ENCODE assay signal across 9 cellular contexts in the genomic region with DNA sequence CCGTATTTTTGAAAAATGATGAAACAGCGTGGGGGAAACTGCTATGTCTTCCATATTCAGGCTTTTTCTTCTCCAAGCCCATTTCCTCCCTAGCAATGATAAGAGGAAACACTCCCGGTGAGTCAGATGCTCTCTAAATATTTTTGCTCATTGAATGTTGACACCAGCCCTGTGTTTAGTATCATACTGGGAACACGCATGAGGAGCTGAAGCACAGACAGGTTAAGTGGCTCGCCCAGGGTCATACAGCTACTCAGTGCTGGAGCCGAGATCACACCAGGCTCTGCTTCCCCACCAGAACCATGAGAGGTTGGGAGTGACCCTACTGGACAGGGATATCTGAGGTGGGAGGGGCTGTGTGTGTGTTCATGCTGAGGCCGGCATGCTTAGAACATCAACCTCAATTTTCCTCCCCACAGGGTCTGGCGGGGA. TPM values are rescaled to one million over a fixed set of nuclear protein-coding genes. Genes with fewer than 3 reads are reported as not detected.
DNase-seq lines count a peak whose midpoint lies in the region; ATAC-seq and TF ChIP-seq lines count a peak whose summit lies in the region.
"Had no signal": no experiment of that assay in that cellular context is flagged by ENCODE, and none has a peak within 500 bp of the region (broad histone marks: within the 10 kb centered on the region; RNA-seq: fewer than 3 reads in every experiment).

No MANE protein-coding gene starts in this region.

- H3K4me1 ChIP-seq in heart right ventricle, result peaks cover 0 to 33% (median 4%) of the 10 kb centered on the region in 9 donors
- peaks cover 11% of the 10 kb centered on the region for H3K4me1 ChIP-seq in left ventricle myocardium inferior
- peaks cover 6% of the 10 kb centered on the region for H3K4me1 ChIP-seq in upper lobe of right lung
- H3K4me1 ChIP-seq: psoas muscle had no signal

- DNase-seq in heart right ventricle (no peak), left ventricle myocardium inferior (no peak), SW480 (ENCODE audit: low spot score) (peak; percentile 83), glomerular visceral epithelial cell (ENCODE audit: extremely low spot score) (peak; percentile 25), upper lobe of right lung (no peak), NCI-H82 (lab: John Stamatoyannopoulos, UW) (no peak)
- no peak for DNase-seq in NK-92 treated with Interleukin-12 subunit alpha and Interleukin-12 subunit beta, amount 100 ng/mL, for 24 hours (lab: John Stamatoyannopoulos, UW)

- H3K27ac ChIP-seq in heart right ventricle, result peak overlapping the region in 1 of 10 donors; percentile 53
- no peak overlapping the region for H3K27ac ChIP-seq in left ventricle myocardium inferior (replicated peaks)
- H3K27ac ChIP-seq in upper lobe of right lung, result peak overlapping the region; percentile 12
- H3K27ac ChIP-seq: psoas muscle had no signal

- H3K9me3 ChIP-seq in heart right ventricle (peaks cover 0 to 5% (median 0%) of the 10 kb centered on the region in 11 donors), left ventricle myocardium inferior (replicated peaks) (peaks cover 2% of the 10 kb centered on the region), upper lobe of right lung (no peaks in the 10 kb centered on the region)
- H3K9me3 ChIP-seq: psoas muscle had no signal

- WGBS in heart right ventricle, 2 donors, result 26 to 30% methylated on average over 8 of the region's 8 CpGs

- intact Hi-C loops in heart right ventricle (cut with DNase I) (loop anchor here (1.0 to 10.0 kb wide), 6 partner anchors 57 to 274 kb away; no protein-coding TSS in a partner anchor), left ventricle myocardium inferior (cut with micrococcal nuclease) (loop anchor here (10.0 kb wide), 1 partner anchor 124 kb away; no protein-coding TSS in a partner anchor), upper lobe of right lung (cut with DNase I) (loop anchor here (5.0 kb wide), 1 partner anchor 57 kb away; no protein-coding TSS in a partner anchor)

- H3K27me3 ChIP-seq in heart right ventricle, result peaks cover 0 to 6% (median 0%) of the 10 kb centered on the region in 7 donors
- H3K27me3 ChIP-seq in left ventricle myocardium inferior (ENCODE audit: low read depth), result peaks cover 12% of the 10 kb centered on the region
- no peaks in the 10 kb centered on the region for H3K27me3 ChIP-seq in upper lobe of right lung

- H3K36me3 ChIP-seq in heart right ventricle (no peaks in the 10 kb centered on the region), left ventricle myocardium inferior (no peaks in the 10 kb centered on the region), upper lobe of right lung (no peaks in the 10 kb centered on the region)

- no peak overlapping the region for H3K4me3 ChIP-seq in heart right ventricle
- H3K4me3 ChIP-seq in left ventricle myocardium inferior, result no peak overlapping the region
- no peak overlapping the region for H3K4me3 ChIP-seq in upper lobe of right lung
- H3K4me3 ChIP-seq: psoas muscle had no signal

- ATAC-seq in heart right ventricle (peak in 5 of 8 donors; percentile 6 to 45 (median 25)), upper lobe of right lung (peak; percentile 50), GM21786 (IDR thresholded peaks at IDR 0.05; ENCODE audit: unreplicated experiment) (no peak)

- TF ChIP-seq CTCF in heart right ventricle (IDR thresholded peaks at IDR 0.05) (no peak), left ventricle myocardium inferior (IDR thresholded peaks at IDR 0.05; ENCODE audit: borderline replicate concordance) (no peak), upper lobe of right lung (IDR thresholded peaks at IDR 0.05) (no peak)

RNA-seq across cellular contexts. Expression of gene ADGRG1, which starts 37.8 kb away (rescaled TPM):
- total RNA-seq in heart right ventricle (10 to 100 TPM; 11.1 to 46.3 (median 18.5) TPM), left ventricle myocardium inferior (21.3 TPM), upper lobe of right lung (66.9 TPM)
- polyA plus RNA-seq in heart right ventricle, result 10 to 100 TPM; 19.2 to 27.7 TPM

RNA-seq across cellular contexts. Expression of gene ADGRG5, which starts 48.2 kb away (rescaled TPM):
- total RNA-seq in heart right ventricle (under 1 TPM in 5 of 10 donors, not detected in 5; 0.12 to 0.69 (median 0.61) TPM), left ventricle myocardium inferior (not detected), upper lobe of right lung (1.9 TPM)
- polyA plus RNA-seq in heart right ventricle, result under 1 TPM in 1 of 2 donors, not detected in 1; 0.03 TPM

RNA-seq across cellular contexts. Expression of gene CCDC102A, which starts 54.3 kb away (rescaled TPM):
- total RNA-seq in heart right ventricle (10 to 100 TPM in 1 of 10 donors, 1 to 10 TPM in 9; 3.1 to 10.2 (median 5.1) TPM), left ventricle myocardium inferior (11.3 TPM), upper lobe of right lung (11.3 TPM)
- polyA plus RNA-seq in heart right ventricle, result 1 to 10 TPM; 3.7 to 5.9 TPM

Comparison
In these comparisons a context has a peak if more than half of its experiments do, and no peak if none do; other contexts are left out.
1. DNase-seq: peak in SW480 (single experiment) and glomerular visceral epithelial cell (single experiment); none in heart right ventricle (0 of 2), left ventricle myocardium inferior (single experiment), upper lobe of right lung (single experiment), NK-92 treated with Interleukin-12 subunit alpha and Interleukin-12 subunit beta, amount 100 ng/mL, for 24 hours (single experiment) and NCI-H82 (single experiment).